Comparison of ENCODE assay signal across 9 cellular contexts in the genomic region with DNA sequence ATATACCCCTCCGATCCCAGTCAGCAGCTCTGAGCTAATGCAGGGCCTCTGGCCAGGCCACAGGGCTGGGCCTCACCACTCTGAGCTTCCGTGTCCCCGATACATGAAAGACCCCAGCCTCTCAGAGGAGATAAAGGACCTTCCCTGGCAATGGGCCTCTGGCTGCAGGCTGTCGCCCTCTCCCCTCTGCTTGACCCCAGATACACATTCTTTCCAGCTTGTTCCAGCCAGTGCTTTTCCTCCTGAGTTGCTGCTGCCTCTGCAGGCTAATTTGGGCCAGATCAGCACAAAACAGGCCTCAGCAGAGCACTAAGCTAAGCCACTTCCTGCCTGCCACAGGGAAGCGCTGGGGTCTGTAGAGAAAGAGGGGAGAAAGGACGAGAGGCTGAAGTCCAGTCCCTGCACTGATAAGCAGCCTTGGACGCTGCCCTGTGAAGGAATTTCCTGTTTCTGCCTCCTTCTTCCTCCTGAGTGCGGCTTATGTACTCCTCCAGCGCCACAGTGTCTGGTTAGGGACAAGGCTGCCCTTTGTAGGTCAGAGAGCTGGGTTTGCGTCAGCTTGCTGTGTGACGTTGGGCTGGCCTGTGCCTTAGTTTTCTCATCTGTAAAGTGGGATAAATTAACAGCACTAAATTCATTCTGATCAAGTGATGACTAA.
A peak's percentile ranks its signal among the peaks of the same experiment; 100 is the strongest.
DNase-seq lines count a peak whose midpoint lies in the region; ATAC-seq, FAIRE-seq and TF ChIP-seq lines count a peak whose summit lies in the region.
"Had no signal": no experiment of that assay in that cellular context is flagged by ENCODE, and none has a peak within 500 bp of the region (broad histone marks: within the 10 kb centered on the region; RNA-seq: fewer than 3 reads in every experiment).

No MANE protein-coding gene starts in this region.

- WGBS in GM12878 (ENCODE audit: insufficient coverage, insufficient replicate concordance, low lambda C conversion rate, missing lambda C conversion rate) = 51% methylated on average over 11 of the region's 11 CpGs

- H3K36me3 ChIP-seq in GM12878 (ENCODE audit: control insufficient read depth in 2 of 2, insufficient read depth in 2 of 2, low read length in 1 of 2) = no peaks in the 10 kb centered on the region
- H3K36me3 ChIP-seq in kidney (ENCODE audit: control insufficient read depth in 1 of 2, insufficient read depth in 2 of 2, low read length in 2 of 2) = no peaks in the 10 kb centered on the region

- no peaks in the 10 kb centered on the region for H3K9me3 ChIP-seq in GM12878 (replicated peaks; ENCODE audit: control insufficient read depth, insufficient read depth, low read length)
- no peaks in the 10 kb centered on the region for H3K9me3 ChIP-seq in kidney (ENCODE audit: control insufficient read depth in 1 of 2, low read length in 2 of 2)

- SMC1A ChIA-PET in GM12878 (lab: Charles Lee; ENCODE audit: uncharacterized antibody, unreplicated experiment) = interaction anchor here (0.7 to 1.0 kb wide), 2 partner anchors 111 to 156 kb away, joined by 3 to 4 read pairs; no protein-coding TSS in a partner anchor

- H3K27ac ChIP-seq in GM12878 (ENCODE audit: control insufficient read depth, insufficient read depth) (no peak overlapping the region), kidney (ENCODE audit: low read depth in 2 of 2, low read length in 2 of 2) (peak overlapping the region; percentile 85 to 94)

- TF ChIP-seq POLR2A in GM12878 (IDR thresholded peaks at IDR 0.05; ENCODE audit: low read depth, low read length) = no peak

- no peak overlapping the region for H3K4me3 Mint-ChIP-seq in stimulated activated naive B cell treated with anti-CD40 and anti-IgM and Interleukin-4, amounts not matched to agents 10 μg/mL and 1 μg/mL and 100 μg/mL, for 72 hours
- no peak overlapping the region for H3K4me3 Mint-ChIP-seq in naive thymus-derived CD8-positive, alpha-beta T cell
- H3K4me3 Mint-ChIP-seq: T-helper 1 cell treated with Interleukin-12 subunit alpha and Interleukin-12 subunit beta and Interleukin-4 antibody, amounts not matched to agents 30 μg/mL and 1 μg/mL, for 36 hours had no signal

- RAD21 ChIA-PET in GM12878 (lab: Charles Lee; ENCODE audit: unreplicated experiment) = interaction anchor here (1.3 kb wide), 1 partner anchor 166 kb away, joined by 3 read pairs; no protein-coding TSS in a partner anchor

- peak overlapping the region; percentile 4 for H3K27ac Mint-ChIP-seq in stimulated activated naive B cell treated with anti-CD40 and anti-IgM and Interleukin-4, amounts not matched to agents 10 μg/mL and 1 μg/mL and 100 μg/mL, for 72 hours
- peak overlapping the region in 1 of 10 donors; percentile 27 for H3K27ac Mint-ChIP-seq in naive thymus-derived CD8-positive, alpha-beta T cell
- H3K27ac Mint-ChIP-seq: T-helper 1 cell treated with Interleukin-12 subunit alpha and Interleukin-12 subunit beta and Interleukin-4 antibody, amounts not matched to agents 30 μg/mL and 1 μg/mL, for 36 hours had no signal

- no peaks in the 10 kb centered on the region for H3K79me2 ChIP-seq in GM12878 (ENCODE audit: control insufficient read depth, insufficient read depth, low read length)

- no peaks in the 10 kb centered on the region for H3K4me1 Mint-ChIP-seq in stimulated activated naive B cell treated with anti-CD40 and anti-IgM and Interleukin-4, amounts not matched to agents 10 μg/mL and 1 μg/mL and 100 μg/mL, for 72 hours
- peaks cover 0 to 9% (median 4%) of the 10 kb centered on the region in 4 donors for H3K4me1 Mint-ChIP-seq in naive thymus-derived CD8-positive, alpha-beta T cell

- CTCF ChIA-PET in GM12878 (lab: Yijun Ruan, JAX) = interaction anchor here (1.6 to 5.3 kb wide), 3 partner anchors 10 to 167 kb away, joined by 5 to 26 read pairs (median 7); no protein-coding TSS in a partner anchor

- H2AFZ ChIP-seq in GM12878 (ENCODE audit: control insufficient read depth, low read depth, low read length) = peak overlapping the region; percentile 28

- FAIRE-seq in GM12878 (lab: Jason Lieb, UNC) (no peak), kidney (lab: Jason Lieb, UNC) (no peak)

- peaks cover 10 to 11% of the 10 kb centered on the region in 2 donors for H3K27me3 Mint-ChIP-seq in stimulated activated naive B cell treated with anti-CD40 and anti-IgM and Interleukin-4, amounts not matched to agents 10 μg/mL and 1 μg/mL and 100 μg/mL, for 72 hours
- no peaks in the 10 kb centered on the region for H3K27me3 Mint-ChIP-seq in naive thymus-derived CD8-positive, alpha-beta T cell

- no peak for TF ChIP-seq EP300 in GM12878 (IDR thresholded peaks at IDR 0.05; ENCODE audit: borderline replicate concordance in 1 of 2, control insufficient read depth in 1 of 2, low read depth in 2 of 2, low read length in 2 of 2)

- no TSS peak for BruUV-seq in GM12878 (replicated peaks; lab: Mats Ljungman, UMichigan)

- H3K9me3 Mint-ChIP-seq in stimulated activated naive B cell treated with anti-CD40 and anti-IgM and Interleukin-4, amounts not matched to agents 10 μg/mL and 1 μg/mL and 100 μg/mL, for 72 hours = no peaks in the 10 kb centered on the region
- no peaks in the 10 kb centered on the region for H3K9me3 Mint-ChIP-seq in naive thymus-derived CD8-positive, alpha-beta T cell
- H3K9me3 Mint-ChIP-seq: T-helper 1 cell treated with Interleukin-12 subunit alpha and Interleukin-12 subunit beta and Interleukin-4 antibody, amounts not matched to agents 30 μg/mL and 1 μg/mL, for 36 hours had no signal

- no peak overlapping the region for H3K4me2 ChIP-seq in GM12878 (ENCODE audit: control insufficient read depth, insufficient read depth)

- TF ChIP-seq RAD21 in GM12878 (IDR thresholded peaks at IDR 0.05; ENCODE audit: insufficient read depth, low read depth, low read length) = no peak

- intact Hi-C loops in GM12878 (cut with micrococcal nuclease; ENCODE audit: unreplicated experiment) (no loop called here), kidney (cut with DNase I) (no loop called here)

- H3K4me1 ChIP-seq in GM12878 (ENCODE audit: control insufficient read depth, insufficient read depth, low read length) = no peaks in the 10 kb centered on the region
- peaks cover 38% of the 10 kb centered on the region in 2 donors for H3K4me1 ChIP-seq in kidney (ENCODE audit: control insufficient read depth in 1 of 2, insufficient read depth in 1 of 2, low read depth in 1 of 2, low read length in 2 of 2)

- H3K36me3 Mint-ChIP-seq in stimulated activated naive B cell treated with anti-CD40 and anti-IgM and Interleukin-4, amounts not matched to agents 10 μg/mL and 1 μg/mL and 100 μg/mL, for 72 hours = no peaks in the 10 kb centered on the region
- no peaks in the 10 kb centered on the region for H3K36me3 Mint-ChIP-seq in naive thymus-derived CD8-positive, alpha-beta T cell

- ATAC-seq in GM12878 = peak; percentile 43
- ATAC-seq in stimulated activated naive B cell treated with anti-CD40 and anti-IgM and Interleukin-4, amounts not matched to agents 10 μg/mL and 1 μg/mL and 100 μg/mL, for 72 hours (replicated peaks) = no peak
- ATAC-seq in GM21423 (IDR thresholded peaks at IDR 0.05; ENCODE audit: unreplicated experiment) = no peak
- no peak for ATAC-seq in naive thymus-derived CD8-positive, alpha-beta T cell
- no peak for ATAC-seq in HG03135 (IDR thresholded peaks at IDR 0.05; ENCODE audit: unreplicated experiment)

- DNase-seq in HT1080 (ENCODE audit: low read depth) = peak; percentile 79
- DNase-seq in GM12878 (ENCODE audit: low read depth, low spot score) = no peak
- DNase-seq in kidney = no peak
- DNase-seq in stimulated activated naive B cell treated with anti-CD40 and anti-IgM and Interleukin-4, amounts not matched to agents 10 μg/mL and 1 μg/mL and 100 μg/mL, for 72 hours = no peak
- no peak for DNase-seq in D341Med (ENCODE audit: low spot score)
- no peak for DNase-seq in naive thymus-derived CD8-positive, alpha-beta T cell

- no peaks in the 10 kb centered on the region for H3K27me3 ChIP-seq in GM12878 (replicated peaks in 1 of 2; ENCODE audit: control insufficient read depth in 2 of 2, insufficient read depth in 2 of 2, low read length in 1 of 2)

- H4K20me1 ChIP-seq in GM12878 (ENCODE audit: control insufficient read depth, insufficient read depth) = no peaks in the 10 kb centered on the region

- H3K4me3 ChIP-seq in GM12878 (no peak overlapping the region), kidney (ENCODE audit: low read length in 2 of 2) (peak overlapping the region in 1 of 2 donors; percentile 17)

- TF ChIP-seq CTCF in GM12878 (IDR thresholded peaks at IDR 0.05 in 2 of 3, conservative IDR thresholded peaks at IDR 0.05 in 1 of 3; ENCODE audit: control insufficient read depth in 2 of 3, extremely low read depth in 1 of 3, insufficient read depth in 1 of 3, low read depth in 3 of 3, low read length in 3 of 3) (no peak), kidney (IDR thresholded peaks at IDR 0.05; ENCODE audit: borderline replicate concordance, extremely low read depth, insufficient read depth) (no peak)

- H3K9ac ChIP-seq in GM12878 (ENCODE audit: control insufficient read depth, insufficient read depth, low read length) (no peak overlapping the region), kidney (ENCODE audit: low read length in 2 of 2) (peak overlapping the region in 1 of 2 donors; percentile 48)

- POLR2A ChIA-PET in GM12878 (lab: Charles Lee) = no interaction called here
- POLR2A ChIA-PET in naive thymus-derived CD8-positive, alpha-beta T cell (lab: Charles Lee) = no interaction called here

- in situ Hi-C loops in GM12878 (cut with MboI) = no loop called here

TF ChIP-seq in GM12878, 131 proteins besides CTCF, POLR2A, EP300 and RAD21:
- TF ChIP-seq MEF2A (IDR thresholded peaks at IDR 0.05; ENCODE audit: insufficient read depth, low read depth, low read length) = no peak
- no peak for TF ChIP-seq KLF5 (IDR thresholded peaks at IDR 0.05; ENCODE audit: partially characterized antibody)
- TF ChIP-seq NBN (IDR thresholded peaks at IDR 0.05) = no peak
- no peak for TF ChIP-seq TAF1 (IDR thresholded peaks at IDR 0.05; ENCODE audit: borderline replicate concordance, low read depth, low read length)
- TF ChIP-seq, protein P1, sequence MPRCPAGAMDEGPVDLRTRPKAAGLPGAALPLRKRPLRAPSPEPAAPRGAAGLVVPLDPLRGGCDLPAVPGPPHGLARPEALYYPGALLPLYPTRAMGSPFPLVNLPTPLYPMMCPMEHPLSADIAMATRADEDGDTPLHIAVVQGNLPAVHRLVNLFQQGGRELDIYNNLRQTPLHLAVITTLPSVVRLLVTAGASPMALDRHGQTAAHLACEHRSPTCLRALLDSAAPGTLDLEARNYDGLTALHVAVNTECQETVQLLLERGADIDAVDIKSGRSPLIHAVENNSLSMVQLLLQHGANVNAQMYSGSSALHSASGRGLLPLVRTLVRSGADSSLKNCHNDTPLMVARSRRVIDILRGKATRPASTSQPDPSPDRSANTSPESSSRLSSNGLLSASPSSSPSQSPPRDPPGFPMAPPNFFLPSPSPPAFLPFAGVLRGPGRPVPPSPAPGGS (IDR thresholded peaks at IDR 0.05; ENCODE audit: borderline replicate concordance, insufficient read depth, low read depth, low read length, poor library complexity, severe bottlenecking) = no peak
- no peak for TF ChIP-seq CREB1 (IDR thresholded peaks at IDR 0.05; ENCODE audit: low read depth)
